ENCODE assay signal across 1 cellular context in genomic region chr16:4115209-4115940, GRCh38.
TF ChIP-seq lines count a peak whose summit lies in the region.

No MANE protein-coding gene starts in this region.

TF ChIP-seq in GM23338, 12 proteins besides CTCF, POLR2A, EP300 and RAD21 (continued from another document):
- no peak for TF ChIP-seq ZNF462 (CRISPR knock-in tag; IDR thresholded peaks at IDR 0.05)
- TF ChIP-seq STAT1 (IDR thresholded peaks at IDR 0.05; ENCODE audit: unreplicated experiment), result no peak
- TF ChIP-seq EZH2phosphoT487 (IDR thresholded peaks at IDR 0.05; ENCODE audit: unreplicated experiment), result no peak
- TF ChIP-seq JUNB (IDR thresholded peaks at IDR 0.05; ENCODE audit: unreplicated experiment), result no peak
- no peak for TF ChIP-seq CREB1 (CRISPR knock-in tag; IDR thresholded peaks at IDR 0.05; ENCODE audit: low read depth)
- no peak; the same call in 1 of the 2 replicates for TF ChIP-seq POLR2AphosphoS5 (IDR thresholded peaks at IDR 0.05; ENCODE audit: low read depth)
- no peak for TF ChIP-seq EZH2 (IDR thresholded peaks at IDR 0.05; ENCODE audit: low read depth, unreplicated experiment)
- no peak for TF ChIP-seq ZNF114 (CRISPR knock-in tag; IDR thresholded peaks at IDR 0.05)
- TF ChIP-seq, protein P1, sequence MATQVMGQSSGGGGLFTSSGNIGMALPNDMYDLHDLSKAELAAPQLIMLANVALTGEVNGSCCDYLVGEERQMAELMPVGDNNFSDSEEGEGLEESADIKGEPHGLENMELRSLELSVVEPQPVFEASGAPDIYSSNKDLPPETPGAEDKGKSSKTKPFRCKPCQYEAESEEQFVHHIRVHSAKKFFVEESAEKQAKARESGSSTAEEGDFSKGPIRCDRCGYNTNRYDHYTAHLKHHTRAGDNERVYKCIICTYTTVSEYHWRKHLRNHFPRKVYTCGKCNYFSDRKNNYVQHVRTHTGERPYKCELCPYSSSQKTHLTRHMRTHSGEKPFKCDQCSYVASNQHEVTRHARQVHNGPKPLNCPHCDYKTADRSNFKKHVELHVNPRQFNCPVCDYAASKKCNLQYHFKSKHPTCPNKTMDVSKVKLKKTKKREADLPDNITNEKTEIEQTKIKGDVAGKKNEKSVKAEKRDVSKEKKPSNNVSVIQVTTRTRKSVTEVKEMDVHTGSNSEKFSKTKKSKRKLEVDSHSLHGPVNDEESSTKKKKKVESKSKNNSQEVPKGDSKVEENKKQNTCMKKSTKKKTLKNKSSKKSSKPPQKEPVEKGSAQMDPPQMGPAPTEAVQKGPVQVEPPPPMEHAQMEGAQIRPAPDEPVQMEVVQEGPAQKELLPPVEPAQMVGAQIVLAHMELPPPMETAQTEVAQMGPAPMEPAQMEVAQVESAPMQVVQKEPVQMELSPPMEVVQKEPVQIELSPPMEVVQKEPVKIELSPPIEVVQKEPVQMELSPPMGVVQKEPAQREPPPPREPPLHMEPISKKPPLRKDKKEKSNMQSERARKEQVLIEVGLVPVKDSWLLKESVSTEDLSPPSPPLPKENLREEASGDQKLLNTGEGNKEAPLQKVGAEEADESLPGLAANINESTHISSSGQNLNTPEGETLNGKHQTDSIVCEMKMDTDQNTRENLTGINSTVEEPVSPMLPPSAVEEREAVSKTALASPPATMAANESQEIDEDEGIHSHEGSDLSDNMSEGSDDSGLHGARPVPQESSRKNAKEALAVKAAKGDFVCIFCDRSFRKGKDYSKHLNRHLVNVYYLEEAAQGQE (IDR thresholded peaks at IDR 0.05; ENCODE audit: unreplicated experiment), result no peak
- TF ChIP-seq ZNF331 (CRISPR knock-in tag; IDR thresholded peaks at IDR 0.05; ENCODE audit: low read depth), result no peak
- TF ChIP-seq, protein P2, sequence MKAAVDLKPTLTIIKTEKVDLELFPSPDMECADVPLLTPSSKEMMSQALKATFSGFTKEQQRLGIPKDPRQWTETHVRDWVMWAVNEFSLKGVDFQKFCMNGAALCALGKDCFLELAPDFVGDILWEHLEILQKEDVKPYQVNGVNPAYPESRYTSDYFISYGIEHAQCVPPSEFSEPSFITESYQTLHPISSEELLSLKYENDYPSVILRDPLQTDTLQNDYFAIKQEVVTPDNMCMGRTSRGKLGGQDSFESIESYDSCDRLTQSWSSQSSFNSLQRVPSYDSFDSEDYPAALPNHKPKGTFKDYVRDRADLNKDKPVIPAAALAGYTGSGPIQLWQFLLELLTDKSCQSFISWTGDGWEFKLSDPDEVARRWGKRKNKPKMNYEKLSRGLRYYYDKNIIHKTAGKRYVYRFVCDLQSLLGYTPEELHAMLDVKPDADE (IDR thresholded peaks at IDR 0.05), result no peak
